ENCODE assay signal across 12 cellular contexts in genomic region chr9:73916016-73916673, GRCh38.
DNase-seq lines count a peak whose midpoint lies in the region; ATAC-seq, FAIRE-seq and TF ChIP-seq lines count a peak whose summit lies in the region.
"Had no signal": no experiment of that assay in that cellular context is flagged by ENCODE, and none has a peak within 500 bp of the region (broad histone marks: within the 10 kb centered on the region; RNA-seq: fewer than 3 reads in every experiment).

No MANE protein-coding gene starts in this region.

- DNase-seq in Caki2 (ENCODE audit: low read depth) = peak; percentile 4
- DNase-seq in HuH-7.5 (ENCODE audit: low spot score) = peak; percentile 4
- peak in 2 of 4 experiments; percentile 4 to 26 for DNase-seq in K562 (ENCODE audit: extremely low read depth in 1 of 4, low spot score in 3 of 4)
- peak; percentile 29 for DNase-seq in HepG2 (ENCODE audit: low spot score)
- no peak for DNase-seq in immature natural killer cell
- DNase-seq in CD8-positive, alpha-beta memory T cell = no peak
- no peak for DNase-seq in frontal cortex (ENCODE audit: low spot score in 2 of 2)
- DNase-seq: activated naive CD4-positive, alpha-beta T cell treated with Interleukin-2 at 50 U/mL for 16 hours; NCI-H524 treated with DMSO at 0.1 percent for 48 hours; stimulated activated CD4-positive, alpha-beta T cell treated with anti-CD3 and anti-CD28 coated beads, Interleukin-12 subunit alpha, Interleukin-12 subunit beta, amount 100 ng/mL, for 4 hours; stimulated activated naive CD4-positive, alpha-beta T cell had no signal

- TF ChIP-seq RAD21 in K562 (CRISPR knock-in tag; conservative IDR thresholded peaks at IDR 0.05 in 1 of 2, IDR thresholded peaks at IDR 0.05 in 1 of 2) (no peak), HepG2 (CRISPR knock-in tag; IDR thresholded peaks at IDR 0.05) (no peak)

- TF ChIP-seq POLR2A in K562 (conservative IDR thresholded peaks at IDR 0.05) (no peak), HepG2 (IDR thresholded peaks at IDR 0.05; ENCODE audit: insufficient read depth in 1 of 2, low read depth in 2 of 2, low read length in 2 of 2) (no peak)

- TF ChIP-seq CTCF in K562 (IDR thresholded peaks at IDR 0.05 in 2 of 3, conservative IDR thresholded peaks at IDR 0.05 in 1 of 3; ENCODE audit: insufficient read depth in 2 of 3, low read depth in 1 of 3, low read length in 3 of 3) (peak in 2 of 3 experiments; percentile 24 to 35; a peak in 2 of 6 replicates), HepG2 (CRISPR knock-in tag; IDR thresholded peaks at IDR 0.05) (peak; percentile 64)

- H3K4me1 ChIP-seq in K562 (replicated peaks in 1 of 2; ENCODE audit: control insufficient read depth in 2 of 2, insufficient read depth in 2 of 2, low read length in 2 of 2) (no peaks in the 10 kb centered on the region), HepG2 (ENCODE audit: insufficient read depth, low read length) (no peaks in the 10 kb centered on the region)
- H3K4me1 ChIP-seq in CD8-positive, alpha-beta memory T cell (ENCODE audit: insufficient read depth, low read length) = no peaks in the 10 kb centered on the region

- H2AFZ ChIP-seq in K562 (ENCODE audit: low read depth, low read length) (no peak overlapping the region), HepG2 (ENCODE audit: low read length) (no peak overlapping the region)

- H3K27me3 ChIP-seq in K562 (ENCODE audit: control insufficient read depth in 2 of 2, insufficient read depth in 2 of 2, low read length in 2 of 2) (no peaks in the 10 kb centered on the region), HepG2 (ENCODE audit: control insufficient read depth in 1 of 2, insufficient read depth in 2 of 2, low read length in 2 of 2) (no peaks in the 10 kb centered on the region)
- H3K27me3 ChIP-seq in CD8-positive, alpha-beta memory T cell (ENCODE audit: insufficient read depth, low read length, poor library complexity, severe bottlenecking) = no peaks in the 10 kb centered on the region

- H3K4me1 Mint-ChIP-seq in immature natural killer cell = no peaks in the 10 kb centered on the region
- no peaks in the 10 kb centered on the region for H3K4me1 Mint-ChIP-seq in CD8-positive, alpha-beta memory T cell

- POLR2A ChIA-PET in K562 (lab: Yijun Ruan, JAX) = no interaction called here
- POLR2A ChIA-PET in HepG2 (lab: Yijun Ruan, JAX) = no interaction called here
- POLR2A ChIA-PET in CD8-positive, alpha-beta memory T cell (lab: Charles Lee) = no interaction called here

- no peaks in the 10 kb centered on the region for H3K36me3 Mint-ChIP-seq in immature natural killer cell
- H3K36me3 Mint-ChIP-seq in CD8-positive, alpha-beta memory T cell = no peaks in the 10 kb centered on the region

- no peak overlapping the region for H3K9ac ChIP-seq in K562 (ENCODE audit: insufficient read depth in 1 of 2, low read depth in 2 of 2, low read length in 2 of 2)
- no peak overlapping the region for H3K9ac ChIP-seq in HepG2 (ENCODE audit: insufficient read depth, low read depth, low read length)

- peaks cover 0 to 3% (median 0%) of the 10 kb centered on the region in 3 donors for H3K27me3 Mint-ChIP-seq in immature natural killer cell (ENCODE audit: low read depth in 3 of 3)
- no peaks in the 10 kb centered on the region for H3K27me3 Mint-ChIP-seq in CD8-positive, alpha-beta memory T cell

- H3K36me3 ChIP-seq in K562 (ENCODE audit: control insufficient read depth, insufficient read depth, low read length) = no peaks in the 10 kb centered on the region
- H3K36me3 ChIP-seq in HepG2 (replicated peaks in 1 of 2; ENCODE audit: control insufficient read depth in 1 of 2, insufficient read depth in 2 of 2, low read length in 2 of 2) = no peaks in the 10 kb centered on the region
- H3K36me3 ChIP-seq in CD8-positive, alpha-beta memory T cell (ENCODE audit: insufficient read depth, low read length) = no peaks in the 10 kb centered on the region

- WGBS in K562 (ENCODE audit: insufficient coverage, low coverage, missing lambda C conversion rate) = 49% methylated on average over 6 of the region's 6 CpGs
- WGBS in HepG2 (ENCODE audit: low lambda C conversion rate) = 1% methylated on average over 6 of the region's 6 CpGs

- no peak for FAIRE-seq in K562 (lab: Jason Lieb, UNC)
- peak; percentile 67 for FAIRE-seq in HepG2 (lab: Jason Lieb, UNC)
- FAIRE-seq in frontal cortex (lab: Jason Lieb, UNC) = no peak

- BruUV-seq in K562 (replicated peaks; lab: Mats Ljungman, UMichigan) = no TSS peak
- no TSS peak for BruUV-seq in HepG2 (replicated peaks; lab: Mats Ljungman, UMichigan)

- no peak overlapping the region for H3K4me2 ChIP-seq in K562 (ENCODE audit: insufficient read depth, low read length)
- no peak overlapping the region for H3K4me2 ChIP-seq in HepG2 (ENCODE audit: low read depth, low read length)

- in situ Hi-C loops in Caki2 (cut with HindIII; ENCODE audit: low pct_unique_long_range_greater_than_20kb, low sequenced_read_pairs) (no loop called here), K562 (cut with MboI) (no loop called here), HepG2 (cut with HindIII; ENCODE audit: extremely low pct_ligation_motif_present, low pct_unique_long_range_greater_than_20kb) (no loop called here)

- no peaks in the 10 kb centered on the region for H3K9me3 ChIP-seq in K562 (replicated peaks; ENCODE audit: control insufficient read depth, insufficient read depth, low read depth, low read length)
- H3K9me3 ChIP-seq in HepG2 (ENCODE audit: low read length) = no peaks in the 10 kb centered on the region
- H3K9me3 ChIP-seq in CD8-positive, alpha-beta memory T cell (ENCODE audit: low read length) = no peaks in the 10 kb centered on the region

- TF ChIP-seq EP300 in K562 (IDR thresholded peaks at IDR 0.05; ENCODE audit: low read length) (no peak), HepG2 (IDR thresholded peaks at IDR 0.05; ENCODE audit: low read depth in 2 of 2, low read length in 2 of 2) (no peak), HepG2 (CRISPR knock-in tag; IDR thresholded peaks at IDR 0.05; ENCODE audit: borderline replicate concordance) (no peak)

- CTCF ChIA-PET in K562 (lab: Yijun Ruan, JAX; ENCODE audit: low intra/inter-chr PET ratio) (no interaction called here), HepG2 (lab: Yijun Ruan, JAX; ENCODE audit: low intra/inter-chr PET ratio, low total read pairs) (interaction anchor here (2.5 kb wide), 1 partner anchor 464 kb away, joined by 7 read pairs; no protein-coding TSS in a partner anchor)
- CTCF ChIA-PET in CD8-positive, alpha-beta memory T cell (lab: Charles Lee) = no interaction called here

- no peak overlapping the region for H3K4me3 Mint-ChIP-seq in immature natural killer cell
- no peak overlapping the region for H3K4me3 Mint-ChIP-seq in CD8-positive, alpha-beta memory T cell

- H4K20me1 ChIP-seq in K562 (replicated peaks; ENCODE audit: control insufficient read depth, insufficient read depth, low read length) (no peaks in the 10 kb centered on the region), HepG2 (ENCODE audit: insufficient read depth, low read length) (no peaks in the 10 kb centered on the region)

- H3K27ac ChIP-seq in K562 (ENCODE audit: extremely low read depth, low read depth, low read length) (no peak overlapping the region), HepG2 (ENCODE audit: extremely low read length, insufficient read depth, low read length) (no peak overlapping the region)
- H3K27ac ChIP-seq in CD8-positive, alpha-beta memory T cell (ENCODE audit: low read depth, low read length) = no peak overlapping the region

- intact Hi-C loops in K562 (cut with micrococcal nuclease) = no loop called here
- intact Hi-C loops in HepG2 (cut with micrococcal nuclease; ENCODE audit: unreplicated experiment) = loop anchor here (1.0 to 2.0 kb wide), 4 partner anchors 109 to 655 kb away; no protein-coding TSS in a partner anchor

- H3K4me3 ChIP-seq in K562 (no peak overlapping the region), HepG2 (replicated peaks in 1 of 3; ENCODE audit: insufficient read depth in 1 of 3, low read depth in 2 of 3, low read length in 3 of 3) (no peak overlapping the region)
- H3K4me3 ChIP-seq in CD8-positive, alpha-beta memory T cell (ENCODE audit: low read length) = no peak overlapping the region

- no peaks in the 10 kb centered on the region for H3K9me1 ChIP-seq in K562 (ENCODE audit: control insufficient read depth, insufficient read depth, low read length)

- ATAC-seq in K562 (peak; percentile 75), HepG2 (peak; percentile 97), GM18519 (IDR thresholded peaks at IDR 0.05; ENCODE audit: low FRiP score, unreplicated experiment) (no peak)

- no peaks in the 10 kb centered on the region for H3K79me2 ChIP-seq in K562 (ENCODE audit: control insufficient read depth, insufficient read depth, low read length)
- H3K79me2 ChIP-seq in HepG2 (ENCODE audit: insufficient read depth, low read length) = no peaks in the 10 kb centered on the region

- no peak overlapping the region for H3K27ac Mint-ChIP-seq in immature natural killer cell
- no peak overlapping the region for H3K27ac Mint-ChIP-seq in CD8-positive, alpha-beta memory T cell

- H3K9me3 Mint-ChIP-seq in immature natural killer cell = no peaks in the 10 kb centered on the region
- peaks cover 0 to 4% (median 3%) of the 10 kb centered on the region in 5 donors for H3K9me3 Mint-ChIP-seq in CD8-positive, alpha-beta memory T cell

TF ChIP-seq in K562, 482 proteins besides CTCF, POLR2A, EP300 and RAD21 (continues in another document):
- TF ChIP-seq, protein P1, sequence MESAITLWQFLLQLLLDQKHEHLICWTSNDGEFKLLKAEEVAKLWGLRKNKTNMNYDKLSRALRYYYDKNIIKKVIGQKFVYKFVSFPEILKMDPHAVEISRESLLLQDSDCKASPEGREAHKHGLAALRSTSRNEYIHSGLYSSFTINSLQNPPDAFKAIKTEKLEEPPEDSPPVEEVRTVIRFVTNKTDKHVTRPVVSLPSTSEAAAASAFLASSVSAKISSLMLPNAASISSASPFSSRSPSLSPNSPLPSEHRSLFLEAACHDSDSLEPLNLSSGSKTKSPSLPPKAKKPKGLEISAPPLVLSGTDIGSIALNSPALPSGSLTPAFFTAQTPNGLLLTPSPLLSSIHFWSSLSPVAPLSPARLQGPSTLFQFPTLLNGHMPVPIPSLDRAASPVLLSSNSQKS (CRISPR knock-in tag; IDR thresholded peaks at IDR 0.05) = no peak

TF ChIP-seq in HepG2, 621 proteins besides CTCF, POLR2A, EP300 and RAD21 (continues in another document):
- TF ChIP-seq GPN1 (CRISPR knock-in tag; IDR thresholded peaks at IDR 0.05; ENCODE audit: borderline replicate concordance) = no peak
- no peak for TF ChIP-seq RFXAP (CRISPR knock-in tag; IDR thresholded peaks at IDR 0.05; ENCODE audit: borderline replicate concordance)
- TF ChIP-seq ZNF775 (CRISPR knock-in tag; IDR thresholded peaks at IDR 0.05; ENCODE audit: borderline replicate concordance) = no peak
- TF ChIP-seq SP4 (CRISPR knock-in tag; IDR thresholded peaks at IDR 0.05) = no peak
- TF ChIP-seq STAG1 (CRISPR knock-in tag; IDR thresholded peaks at IDR 0.05) = peak; percentile 72

Comparison
In these comparisons a context has a peak if more than half of its experiments do, and no peak if none do; other contexts are left out.
1. DNase-seq: peak in Caki2 (single experiment), HuH-7.5 (single experiment) and HepG2 (single experiment); none in immature natural killer cell (0 of 3), CD8-positive, alpha-beta memory T cell (0 of 5) and frontal cortex (0 of 2).